In genomic region chr11:47538741-47539575, GRCh38 we compare ENCODE assay signal across 3 cellular contexts.
TF ChIP-seq lines count a peak whose summit lies in the region.

No MANE protein-coding gene starts in this region.

TF ChIP-seq in IMR-90, 13 proteins besides CTCF, POLR2A, EP300 and RAD21:
- TF ChIP-seq RFX5 (IDR thresholded peaks at IDR 0.05; ENCODE audit: low read depth, low read length): no peak
TF ChIP-seq in IMR-90: peak in this region for 0.

TF ChIP-seq in WTC11, 78 proteins besides CTCF, POLR2A, EP300 and RAD21:
- TF ChIP-seq, protein P1, sequence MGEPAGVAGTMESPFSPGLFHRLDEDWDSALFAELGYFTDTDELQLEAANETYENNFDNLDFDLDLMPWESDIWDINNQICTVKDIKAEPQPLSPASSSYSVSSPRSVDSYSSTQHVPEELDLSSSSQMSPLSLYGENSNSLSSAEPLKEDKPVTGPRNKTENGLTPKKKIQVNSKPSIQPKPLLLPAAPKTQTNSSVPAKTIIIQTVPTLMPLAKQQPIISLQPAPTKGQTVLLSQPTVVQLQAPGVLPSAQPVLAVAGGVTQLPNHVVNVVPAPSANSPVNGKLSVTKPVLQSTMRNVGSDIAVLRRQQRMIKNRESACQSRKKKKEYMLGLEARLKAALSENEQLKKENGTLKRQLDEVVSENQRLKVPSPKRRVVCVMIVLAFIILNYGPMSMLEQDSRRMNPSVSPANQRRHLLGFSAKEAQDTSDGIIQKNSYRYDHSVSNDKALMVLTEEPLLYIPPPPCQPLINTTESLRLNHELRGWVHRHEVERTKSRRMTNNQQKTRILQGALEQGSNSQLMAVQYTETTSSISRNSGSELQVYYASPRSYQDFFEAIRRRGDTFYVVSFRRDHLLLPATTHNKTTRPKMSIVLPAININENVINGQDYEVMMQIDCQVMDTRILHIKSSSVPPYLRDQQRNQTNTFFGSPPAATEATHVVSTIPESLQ (CRISPR knock-in tag; IDR thresholded peaks at IDR 0.05): no peak
- no peak for TF ChIP-seq NR2C2 (CRISPR knock-in tag; IDR thresholded peaks at IDR 0.05)
- no peak for TF ChIP-seq ZBTB21 (CRISPR knock-in tag; IDR thresholded peaks at IDR 0.05; ENCODE audit: borderline replicate concordance)
- TF ChIP-seq, protein P2, sequence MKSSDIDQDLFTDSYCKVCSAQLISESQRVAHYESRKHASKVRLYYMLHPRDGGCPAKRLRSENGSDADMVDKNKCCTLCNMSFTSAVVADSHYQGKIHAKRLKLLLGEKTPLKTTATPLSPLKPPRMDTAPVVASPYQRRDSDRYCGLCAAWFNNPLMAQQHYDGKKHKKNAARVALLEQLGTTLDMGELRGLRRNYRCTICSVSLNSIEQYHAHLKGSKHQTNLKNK (CRISPR knock-in tag; IDR thresholded peaks at IDR 0.05): no peak
- no peak for TF ChIP-seq EMX1 (CRISPR knock-in tag; IDR thresholded peaks at IDR 0.05)
- no peak for TF ChIP-seq ELF4 (CRISPR knock-in tag; IDR thresholded peaks at IDR 0.05; ENCODE audit: low read depth)
- no peak for TF ChIP-seq CREM (CRISPR knock-in tag; IDR thresholded peaks at IDR 0.05)
- no peak for TF ChIP-seq NR1H2 (CRISPR knock-in tag; IDR thresholded peaks at IDR 0.05)
- TF ChIP-seq ZNF396 (CRISPR knock-in tag; IDR thresholded peaks at IDR 0.05; ENCODE audit: borderline replicate concordance): no peak
- TF ChIP-seq ZNF121 (CRISPR knock-in tag; IDR thresholded peaks at IDR 0.05): no peak
- no peak for TF ChIP-seq KAT7 (CRISPR knock-in tag; IDR thresholded peaks at IDR 0.05; ENCODE audit: borderline replicate concordance)
- TF ChIP-seq, protein P3, sequence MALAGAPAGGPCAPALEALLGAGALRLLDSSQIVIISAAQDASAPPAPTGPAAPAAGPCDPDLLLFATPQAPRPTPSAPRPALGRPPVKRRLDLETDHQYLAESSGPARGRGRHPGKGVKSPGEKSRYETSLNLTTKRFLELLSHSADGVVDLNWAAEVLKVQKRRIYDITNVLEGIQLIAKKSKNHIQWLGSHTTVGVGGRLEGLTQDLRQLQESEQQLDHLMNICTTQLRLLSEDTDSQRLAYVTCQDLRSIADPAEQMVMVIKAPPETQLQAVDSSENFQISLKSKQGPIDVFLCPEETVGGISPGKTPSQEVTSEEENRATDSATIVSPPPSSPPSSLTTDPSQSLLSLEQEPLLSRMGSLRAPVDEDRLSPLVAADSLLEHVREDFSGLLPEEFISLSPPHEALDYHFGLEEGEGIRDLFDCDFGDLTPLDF (CRISPR knock-in tag; IDR thresholded peaks at IDR 0.05): no peak

TF ChIP-seq in HepG2, 621 proteins besides CTCF, POLR2A, EP300 and RAD21:
- TF ChIP-seq, protein P4, sequence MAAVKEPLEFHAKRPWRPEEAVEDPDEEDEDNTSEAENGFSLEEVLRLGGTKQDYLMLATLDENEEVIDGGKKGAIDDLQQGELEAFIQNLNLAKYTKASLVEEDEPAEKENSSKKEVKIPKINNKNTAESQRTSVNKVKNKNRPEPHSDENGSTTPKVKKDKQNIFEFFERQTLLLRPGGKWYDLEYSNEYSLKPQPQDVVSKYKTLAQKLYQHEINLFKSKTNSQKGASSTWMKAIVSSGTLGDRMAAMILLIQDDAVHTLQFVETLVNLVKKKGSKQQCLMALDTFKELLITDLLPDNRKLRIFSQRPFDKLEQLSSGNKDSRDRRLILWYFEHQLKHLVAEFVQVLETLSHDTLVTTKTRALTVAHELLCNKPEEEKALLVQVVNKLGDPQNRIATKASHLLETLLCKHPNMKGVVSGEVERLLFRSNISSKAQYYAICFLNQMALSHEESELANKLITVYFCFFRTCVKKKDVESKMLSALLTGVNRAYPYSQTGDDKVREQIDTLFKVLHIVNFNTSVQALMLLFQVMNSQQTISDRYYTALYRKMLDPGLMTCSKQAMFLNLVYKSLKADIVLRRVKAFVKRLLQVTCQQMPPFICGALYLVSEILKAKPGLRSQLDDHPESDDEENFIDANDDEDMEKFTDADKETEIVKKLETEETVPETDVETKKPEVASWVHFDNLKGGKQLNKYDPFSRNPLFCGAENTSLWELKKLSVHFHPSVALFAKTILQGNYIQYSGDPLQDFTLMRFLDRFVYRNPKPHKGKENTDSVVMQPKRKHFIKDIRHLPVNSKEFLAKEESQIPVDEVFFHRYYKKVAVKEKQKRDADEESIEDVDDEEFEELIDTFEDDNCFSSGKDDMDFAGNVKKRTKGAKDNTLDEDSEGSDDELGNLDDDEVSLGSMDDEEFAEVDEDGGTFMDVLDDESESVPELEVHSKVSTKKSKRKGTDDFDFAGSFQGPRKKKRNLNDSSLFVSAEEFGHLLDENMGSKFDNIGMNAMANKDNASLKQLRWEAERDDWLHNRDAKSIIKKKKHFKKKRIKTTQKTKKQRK (IDR thresholded peaks at IDR 0.05; ENCODE audit: low read length): no peak
- TF ChIP-seq ZNF451 (CRISPR knock-in tag; IDR thresholded peaks at IDR 0.05): no peak
- no peak for TF ChIP-seq ZNF670 (CRISPR knock-in tag; IDR thresholded peaks at IDR 0.05; ENCODE audit: borderline replicate concordance)
- no peak for TF ChIP-seq ZNF260 (CRISPR knock-in tag; IDR thresholded peaks at IDR 0.05; ENCODE audit: borderline replicate concordance, low read depth)
- no peak for TF ChIP-seq ZNF569 (CRISPR knock-in tag; IDR thresholded peaks at IDR 0.05; ENCODE audit: borderline replicate concordance)
- no peak for TF ChIP-seq ZNF839 (CRISPR knock-in tag; IDR thresholded peaks at IDR 0.05; ENCODE audit: borderline replicate concordance)
- TF ChIP-seq, protein P5, sequence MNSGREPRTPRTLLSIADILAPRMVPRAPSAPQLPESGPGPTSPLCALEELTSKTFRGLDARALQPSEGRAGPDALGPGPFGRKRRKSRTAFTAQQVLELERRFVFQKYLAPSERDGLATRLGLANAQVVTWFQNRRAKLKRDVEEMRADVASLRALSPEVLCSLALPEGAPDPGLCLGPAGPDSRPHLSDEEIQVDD (CRISPR knock-in tag; IDR thresholded peaks at IDR 0.05; ENCODE audit: borderline replicate concordance): no peak
- no peak for TF ChIP-seq NFIC (IDR thresholded peaks at IDR 0.05; ENCODE audit: low read length)
- no peak for TF ChIP-seq ARNT (IDR thresholded peaks at IDR 0.05)
TF ChIP-seq in HepG2: peak in this region for 0.
